ENCODE assay signal across 5 cellular contexts in the genomic region with DNA sequence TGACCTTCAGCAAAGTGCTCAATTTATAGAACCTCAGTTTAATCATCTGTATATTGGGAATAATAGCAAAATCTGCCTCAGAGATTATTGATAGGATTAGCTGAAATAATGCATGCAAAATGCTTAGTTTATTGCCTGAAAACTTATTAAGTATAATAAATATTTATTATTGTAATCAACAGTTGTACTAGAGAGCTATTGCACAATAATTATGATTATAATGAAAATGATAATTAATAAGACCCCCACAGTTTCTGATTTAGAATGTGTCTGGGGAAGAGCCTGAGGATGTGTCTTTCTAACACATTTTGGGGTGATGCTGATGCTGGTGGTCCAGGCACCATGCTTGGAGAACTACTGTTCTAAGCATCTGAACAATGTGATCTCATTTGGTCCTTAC.
"Had no signal": no experiment of that assay in that cellular context is flagged by ENCODE, and none has a peak within 500 bp of the region (broad histone marks: within the 10 kb centered on the region; RNA-seq: fewer than 3 reads in every experiment).

No MANE protein-coding gene starts in this region.

- H3K27ac ChIP-seq: HL-60 had no signal

- DNase-seq: IMR-90, KBM-7, KG1 had no signal

- FAIRE-seq: HTR-8/SVneo had no signal
